13 cellular contexts compared by ENCODE assay signal in the genomic region with DNA sequence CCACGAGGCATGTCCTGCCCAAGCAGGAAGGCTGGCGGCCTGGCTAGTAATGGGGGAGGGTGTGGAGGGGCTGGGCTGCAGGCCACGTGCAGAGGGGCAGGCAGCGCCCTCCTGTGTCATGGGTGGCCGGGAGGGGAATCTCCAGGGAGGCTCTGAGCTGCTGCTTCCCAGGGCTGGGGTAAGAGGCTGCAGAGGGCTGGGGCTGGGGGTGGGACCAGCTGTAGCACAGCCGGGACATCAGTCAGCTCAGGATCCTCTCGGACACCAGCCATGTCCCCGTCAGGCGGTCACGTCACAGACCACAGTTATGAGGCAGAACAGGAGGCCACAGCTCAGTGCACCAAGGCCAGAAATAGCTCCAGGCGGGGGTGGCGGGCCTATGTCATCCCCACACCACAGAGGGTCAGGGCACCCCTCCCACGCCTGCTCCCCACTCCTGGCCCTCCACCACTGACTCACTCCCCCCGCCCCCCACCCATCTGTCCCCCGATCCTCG. TPM values are rescaled to one million over a fixed set of nuclear protein-coding genes. Genes with fewer than 3 reads are reported as not detected.
DNase-seq lines count a peak whose midpoint lies in the region; ATAC-seq and TF ChIP-seq lines count a peak whose summit lies in the region.
"Had no signal": no experiment of that assay in that cellular context is flagged by ENCODE, and none has a peak within 500 bp of the region (broad histone marks: within the 10 kb centered on the region; RNA-seq: fewer than 3 reads in every experiment).

No MANE protein-coding gene starts in this region.

- H3K79me1 ChIP-seq in H9 (ENCODE audit: insufficient read depth, low read depth, low read length, poor library complexity, severe bottlenecking) = no peaks in the 10 kb centered on the region

- H3K27ac ChIP-seq in PC-3 (ENCODE audit: low read length) (no peak overlapping the region), H9 (ENCODE audit: insufficient read length, low read depth, low read length) (no peak overlapping the region)
- H3K27ac ChIP-seq: epithelial cell of prostate, prostate gland had no signal

- no peak overlapping the region for H3K56ac ChIP-seq in H9 (ENCODE audit: insufficient read length, low read depth, low read length)

- no peaks in the 10 kb centered on the region for H3K9me2 ChIP-seq in PC-3 (replicated peaks; ENCODE audit: low read length)

- no peak overlapping the region for H2BK120ac ChIP-seq in H9 (ENCODE audit: low read depth, low read length, poor library complexity, severe bottlenecking)

- DNase-seq in AG04449 (ENCODE audit: low read depth, low spot score) = peak; percentile 10
- peak; percentile 32 for DNase-seq in MV-4-11 (lab: John Stamatoyannopoulos, UW)
- DNase-seq in germinal center (ENCODE audit: low spot score) = peak; percentile 50
- no peak for DNase-seq in PC-3
- no peak for DNase-seq in H9
- no peak for DNase-seq in COLO668 (lab: John Stamatoyannopoulos, UW; ENCODE audit: unreplicated experiment)
- no peak for DNase-seq in activated gamma-delta T cell (lab: John Stamatoyannopoulos, UW)
- DNase-seq: MG63 had no signal

- H3K27ac Mint-ChIP-seq in H9 = no peak overlapping the region; a peak in 1 of 7 replicates
- H3K27ac Mint-ChIP-seq: activated naive CD4-positive, alpha-beta T cell treated with anti-CD3 and anti-CD28 coated beads, Interleukin-2, amount 50 U/mL, for 24 hours had no signal

- H3K27me3 Mint-ChIP-seq in H9 (ENCODE audit: low read depth) = no peaks in the 10 kb centered on the region
- H3K27me3 Mint-ChIP-seq: activated naive CD4-positive, alpha-beta T cell treated with anti-CD3 and anti-CD28 coated beads, Interleukin-2, amount 50 U/mL, for 24 hours had no signal

- no peak overlapping the region for H3K9ac ChIP-seq in PC-3 (ENCODE audit: low read length)
- H3K9ac ChIP-seq in H9 (ENCODE audit: extremely low read depth, insufficient read length, low read length) = no peak overlapping the region

- H3K23ac ChIP-seq in H9 (ENCODE audit: insufficient read length, low read depth, low read length) = no peak overlapping the region

- H3K27me3 ChIP-seq in PC-3 (ENCODE audit: low read length) (no peaks in the 10 kb centered on the region), H9 (ENCODE audit: insufficient read depth, low read length) (no peaks in the 10 kb centered on the region)
- H3K27me3 ChIP-seq: MG63 had no signal

- H4K20me1 ChIP-seq in PC-3 (ENCODE audit: low read length) (no peaks in the 10 kb centered on the region), H9 (ENCODE audit: control insufficient read depth, insufficient read depth, insufficient read length) (peaks cover 5% of the 10 kb centered on the region)

- CTCF ChIA-PET in AG04449 (lab: Yijun Ruan, JAX) (interaction anchor here (1.4 kb wide), 1 partner anchor 9 kb away, joined by 5 read pairs; no protein-coding TSS in a partner anchor), PC-3 (lab: Charles Lee) (no interaction called here)

- TF ChIP-seq CTCF in AG04449 (IDR thresholded peaks at IDR 0.05; ENCODE audit: insufficient read depth, low read length, missing control alignments) = no peak
- TF ChIP-seq CTCF in PC-3 (conservative IDR thresholded peaks at IDR 0.05; ENCODE audit: low read depth, low read length) = no peak
- TF ChIP-seq CTCF in H9 (conservative IDR thresholded peaks at IDR 0.05) = no peak

- H2BK5ac ChIP-seq in H9 (ENCODE audit: insufficient read length, low read length) = no peak overlapping the region

- no peaks in the 10 kb centered on the region for H3F3A ChIP-seq in PC-3 (ENCODE audit: low read length, unreplicated experiment)

- no peak overlapping the region for H2AK5ac ChIP-seq in H9 (ENCODE audit: insufficient read length, low read length)

- WGBS in H9 (ENCODE audit: extremely low coverage, insufficient read length, low lambda C conversion rate) = no CpG with 5 or more reads among the region's 16 CpGs

- no TSS peak for BruUV-seq in PC-3 (replicated peaks; lab: Mats Ljungman, UMichigan)

- H4K91ac ChIP-seq in H9 (ENCODE audit: insufficient read length, low read depth, low read length) = no peak overlapping the region

- H3K36me3 Mint-ChIP-seq in H9 (ENCODE audit: insufficient read depth in 1 of 3, low read depth in 3 of 3) = peaks cover 3 to 5% (median 3%) of the 10 kb centered on the region in 3 experiments; a peak in 4 of 7 replicates
- H3K36me3 Mint-ChIP-seq: activated naive CD4-positive, alpha-beta T cell treated with anti-CD3 and anti-CD28 coated beads, Interleukin-2, amount 50 U/mL, for 24 hours had no signal

- no peaks in the 10 kb centered on the region; a peak in 1 of 5 replicates for H3K9me3 Mint-ChIP-seq in H9
- H3K9me3 Mint-ChIP-seq: activated naive CD4-positive, alpha-beta T cell treated with anti-CD3 and anti-CD28 coated beads, Interleukin-2, amount 50 U/mL, for 24 hours had no signal

- H2BK12ac ChIP-seq in H9 (ENCODE audit: insufficient read length, low read depth, low read length) = no peak overlapping the region

- POLR2A ChIA-PET in AG04449 (lab: Yijun Ruan, JAX) (no interaction called here), PC-3 (lab: Charles Lee; ENCODE audit: unreplicated experiment) (interaction anchor here (0.6 kb wide), 1 partner anchor 49 kb away, joined by 8 read pairs; no protein-coding TSS in a partner anchor)

- H3K14ac ChIP-seq in H9 (ENCODE audit: insufficient read depth, low read length) = no peak overlapping the region

- H2BK20ac ChIP-seq in H9 (ENCODE audit: low read depth, low read length, poor library complexity, severe bottlenecking) = no peak overlapping the region

- no peaks in the 10 kb centered on the region for H3K23me2 ChIP-seq in H9 (ENCODE audit: insufficient read length, low read depth, low read length, poor library complexity, severe bottlenecking)

- H3K4me1 ChIP-seq in PC-3 (ENCODE audit: insufficient read depth, low read length) = peaks cover 4% of the 10 kb centered on the region; the same call in 1 of the 2 replicates
- H3K4me1 ChIP-seq in H9 (ENCODE audit: insufficient read depth, low read length) = peaks cover 4% of the 10 kb centered on the region; the same call in 1 of the 2 replicates

- ATAC-seq in GM18861 (IDR thresholded peaks at IDR 0.05; ENCODE audit: unreplicated experiment) = peak; percentile 41
- no peak for ATAC-seq in PC-3

- no peak overlapping the region for H2AFZ ChIP-seq in PC-3 (ENCODE audit: low read length)
- H2AFZ ChIP-seq in H9 (ENCODE audit: low read length) = no peak overlapping the region

- no peak overlapping the region for H3K4ac ChIP-seq in H9 (ENCODE audit: low read depth, low read length)

- no peaks in the 10 kb centered on the region for H3K9me3 ChIP-seq in PC-3 (ENCODE audit: low read length)
- H3K9me3 ChIP-seq in H9 (ENCODE audit: control insufficient read depth, low read depth, low read length) = no peaks in the 10 kb centered on the region
- H3K9me3 ChIP-seq: MG63, prostate gland had no signal

- no peaks in the 10 kb centered on the region for H3K79me2 ChIP-seq in PC-3 (ENCODE audit: low read length)
- H3K79me2 ChIP-seq in H9 (ENCODE audit: insufficient read depth, low read length) = no peaks in the 10 kb centered on the region; the same call in 1 of the 2 replicates

- no peak overlapping the region for H4K5ac ChIP-seq in H9 (ENCODE audit: insufficient read length, low read depth, low read length)

- H2BK15ac ChIP-seq in H9 (ENCODE audit: low read depth, low read length) = no peak overlapping the region

- H4K8ac ChIP-seq in H9 (replicated peaks; ENCODE audit: insufficient read length, low read depth, low read length) = no peak overlapping the region

- H3K4me1 Mint-ChIP-seq in H9 = peaks cover 27 to 34% of the 10 kb centered on the region in 2 experiments

- no peaks in the 10 kb centered on the region for H3K36me3 ChIP-seq in PC-3 (ENCODE audit: low read depth, low read length)
- H3K36me3 ChIP-seq: MG63, prostate gland had no signal

- H3T11ph ChIP-seq in H9 (ENCODE audit: low read length) = no peak overlapping the region

- no peak overlapping the region for H3K4me2 ChIP-seq in PC-3 (ENCODE audit: low read length)
- H3K4me2 ChIP-seq in H9 (ENCODE audit: insufficient read depth, insufficient read length, low read length) = no peak overlapping the region

- intact Hi-C loops in PC-3 (cut with micrococcal nuclease) = no loop called here

- H3K18ac ChIP-seq in H9 (ENCODE audit: insufficient read length, low read depth, low read length) = no peak overlapping the region

- H3K4me3 ChIP-seq in AG04449 (ENCODE audit: low read depth, low read length) (no peak overlapping the region), PC-3 (ENCODE audit: low read length) (no peak overlapping the region)
- H3K4me3 ChIP-seq: MG63, prostate gland had no signal

- no peak overlapping the region for H3K4me3 Mint-ChIP-seq in H9
- H3K4me3 Mint-ChIP-seq: activated naive CD4-positive, alpha-beta T cell treated with anti-CD3 and anti-CD28 coated beads, Interleukin-2, amount 50 U/mL, for 24 hours had no signal

RNA-seq across cellular contexts. Expression of a gene that starts 21.1 kb away (rescaled TPM):
- total RNA-seq in PC-3 (2014; rRNA removed) (10.4 and 12.2 TPM in 2 replicates), H9 (2021) (18.3 and 19.0 TPM in 2 replicates)
- total RNA-seq: OCI-LY7 had no signal

Comparison
In these comparisons a context has a peak if more than half of its experiments do, and no peak if none do; other contexts are left out.
1. DNase-seq: peak in AG04449 (single experiment), MV-4-11 (single experiment) and germinal center (single experiment); none in PC-3 (single experiment), H9 (single experiment), COLO668 (single experiment) and activated gamma-delta T cell (single experiment).